In genomic region chr2:145018502-145018901, GRCh38 we compare ENCODE assay signal across 28 cellular contexts.
"Had no signal": no experiment of that assay in that cellular context is flagged by ENCODE, and none has a peak within 500 bp of the region (broad histone marks: within the 10 kb centered on the region; RNA-seq: fewer than 3 reads in every experiment).

No MANE protein-coding gene starts in this region.

- H3K27me3 ChIP-seq: esophagus squamous epithelium, gastroesophageal sphincter, pancreas, suprapubic skin, thyroid gland had no signal

- H3K36me3 ChIP-seq: esophagus squamous epithelium, gastroesophageal sphincter, left ventricle myocardium inferior, lower lobe of right lung, pancreas, suprapubic skin, thyroid gland had no signal

- DNase-seq: effector memory CD8-positive, alpha-beta T cell; esophagus squamous epithelium; foreskin fibroblast; glutamatergic neuron; immature natural killer cell; kidney; left cardiac atrium; left ventricle myocardium inferior; lower lobe of right lung; naive B cell; occipital lobe; pancreas; stimulated activated CD4-positive, alpha-beta T cell treated with anti-CD3 and anti-CD28 coated beads, Interleukin-2, amount 100 ng/mL, for 48 hours; stimulated activated CD8-positive, alpha-beta memory T cell treated with anti-CD3 and anti-CD28 coated beads, Interleukin-4, amount 100 ng/mL, for 48 hours; stimulated activated naive CD8-positive, alpha-beta T cell treated with anti-CD3 and anti-CD28 coated beads, Interleukin-15, Interleukin-2, amounts not matched to agents 100 U/mL and 50 U/mL, for 24 hours; thyroid gland had no signal

- H3K27me3 Mint-ChIP-seq: dendritic cell treated with granulocyte-macrophage colony-stimulating factor and Interleukin-4, amounts not matched to agents 40 ng/mL and 50 ng/mL, for 4 days; effector memory CD8-positive, alpha-beta T cell; memory B cell; naive B cell; progenitor cell of endocrine pancreas; type B pancreatic cell had no signal

- H3K4me3 ChIP-seq: esophagus squamous epithelium, gastroesophageal sphincter, left ventricle myocardium inferior, lower lobe of right lung, pancreas, smooth muscle cell, suprapubic skin, thyroid gland had no signal

- H3K9me3 ChIP-seq: esophagus squamous epithelium, gastroesophageal sphincter, left ventricle myocardium inferior, lower lobe of right lung, pancreas, suprapubic skin, thyroid gland had no signal

- H3K9me3 Mint-ChIP-seq: dendritic cell treated with granulocyte-macrophage colony-stimulating factor and Interleukin-4, amounts not matched to agents 40 ng/mL and 50 ng/mL, for 4 days; effector memory CD8-positive, alpha-beta T cell; immature natural killer cell; memory B cell; naive B cell; stimulated activated effector memory CD8-positive, alpha-beta T cell treated with anti-CD3 and anti-CD28 coated beads, Interleukin-12 subunit alpha, Interleukin-12 subunit beta, amount 100 ng/mL, for 72 hours; type B pancreatic cell had no signal

- H3K4me1 Mint-ChIP-seq: stimulated activated effector memory CD8-positive, alpha-beta T cell treated with anti-CD3 and anti-CD28 coated beads, Interleukin-12 subunit alpha, Interleukin-12 subunit beta, amount 100 ng/mL, for 72 hours had no signal

- H3K27ac ChIP-seq: epithelial cell of prostate, esophagus squamous epithelium, gastroesophageal sphincter, left ventricle myocardium inferior, lower lobe of right lung, pancreas, suprapubic skin, thyroid gland had no signal

- H3K4me3 Mint-ChIP-seq: dendritic cell treated with granulocyte-macrophage colony-stimulating factor and Interleukin-4, amounts not matched to agents 40 ng/mL and 50 ng/mL, for 4 days; effector memory CD8-positive, alpha-beta T cell; immature natural killer cell; memory B cell; naive B cell; nephron; stimulated activated effector memory CD8-positive, alpha-beta T cell treated with anti-CD3 and anti-CD28 coated beads, Interleukin-12 subunit alpha, Interleukin-12 subunit beta, amount 100 ng/mL, for 72 hours; type B pancreatic cell had no signal

- H3K27ac Mint-ChIP-seq: dendritic cell treated with granulocyte-macrophage colony-stimulating factor and Interleukin-4, amounts not matched to agents 40 ng/mL and 50 ng/mL, for 4 days; effector memory CD8-positive, alpha-beta T cell; immature natural killer cell; memory B cell; naive B cell; nephron; progenitor cell of endocrine pancreas; stimulated activated effector memory CD8-positive, alpha-beta T cell treated with anti-CD3 and anti-CD28 coated beads, Interleukin-12 subunit alpha, Interleukin-12 subunit beta, amount 100 ng/mL, for 72 hours; type B pancreatic cell had no signal

- ATAC-seq: effector memory CD8-positive, alpha-beta T cell; gastroesophageal sphincter; left cardiac atrium; lower lobe of right lung; pancreas; right cardiac atrium; stimulated activated effector memory CD8-positive, alpha-beta T cell treated with anti-CD3 and anti-CD28 coated beads, Interleukin-12 subunit alpha, Interleukin-12 subunit beta, amount 100 ng/mL, for 72 hours; stimulated activated naive CD8-positive, alpha-beta T cell treated with anti-CD3 and anti-CD28 coated beads, Interleukin-15, Interleukin-2, amounts not matched to agents 100 U/mL and 50 U/mL, for 24 hours had no signal

- H3K36me3 Mint-ChIP-seq: memory B cell; naive B cell; stimulated activated effector memory CD8-positive, alpha-beta T cell treated with anti-CD3 and anti-CD28 coated beads, Interleukin-12 subunit alpha, Interleukin-12 subunit beta, amount 100 ng/mL, for 72 hours; type B pancreatic cell had no signal

- FAIRE-seq: kidney, pancreas, urothelium cell line had no signal

- H3K4me1 ChIP-seq: lower lobe of right lung, pancreas, thyroid gland had no signal
